20 cellular contexts compared by ENCODE assay signal in genomic region chr6:21159465-21159864, GRCh38.
A peak's percentile ranks its signal among the peaks of the same experiment; 100 is the strongest.
DNase-seq lines count a peak whose midpoint lies in the region; ATAC-seq and TF ChIP-seq lines count a peak whose summit lies in the region.
"Had no signal": no experiment of that assay in that cellular context is flagged by ENCODE, and none has a peak within 500 bp of the region (broad histone marks: within the 10 kb centered on the region; RNA-seq: fewer than 3 reads in every experiment).

No MANE protein-coding gene starts in this region.

- DNase-seq in hippocampal formation (lab: John Stamatoyannopoulos, UW) (no peak), NCI-H2081 treated with DMSO at 0.1 percent for 48 hours (lab: John Stamatoyannopoulos, UW) (no peak)
- DNase-seq in activated CD4-positive, alpha-beta T cell treated with anti-CD3 and anti-CD28 coated beads for 36 hours = no peak
- DNase-seq: gastrocnemius medialis; Kasumi-1; lower lobe of right lung; midbrain; naive B cell; NCI-H1417 treated with DMSO at 0.1 percent for 48 hours; NCI-H345; posterior cingulate gyrus; SHP77 treated with DMSO at 0.1 percent for 48 hours; stimulated activated naive CD4-positive, alpha-beta T cell treated with Interleukin-2 at 50 U/mL for 16 hours; testis had no signal

- intact Hi-C loops in activated CD4-positive, alpha-beta T cell treated with anti-CD3 and anti-CD28 coated beads for 36 hours (cut with DNase I, micrococcal nuclease) = no loop called here

- POLR2A ChIA-PET in activated CD4-positive, alpha-beta T cell treated with anti-CD3 and anti-CD28 coated beads for 36 hours (lab: Charles Lee) = no interaction called here

- CTCF ChIA-PET in activated CD4-positive, alpha-beta T cell treated with anti-CD3 and anti-CD28 coated beads for 36 hours (lab: Charles Lee) = interaction anchor here (1.0 kb wide), 1 partner anchor 12 kb away, joined by 3 read pairs; no protein-coding TSS in a partner anchor

- peaks cover 66% of the 10 kb centered on the region for H3K4me1 Mint-ChIP-seq in brain
- H3K4me1 Mint-ChIP-seq in activated CD4-positive, alpha-beta T cell treated with anti-CD3 and anti-CD28 coated beads for 36 hours = peaks cover 21% of the 10 kb centered on the region

- H3K9me3 Mint-ChIP-seq in brain = peaks cover 0 to 5% (median 0%) of the 10 kb centered on the region in 5 experiments
- H3K9me3 Mint-ChIP-seq in activated CD4-positive, alpha-beta T cell treated with anti-CD3 and anti-CD28 coated beads for 36 hours (ENCODE audit: low read depth) = no peaks in the 10 kb centered on the region
- H3K9me3 Mint-ChIP-seq: activated naive CD4-positive, alpha-beta T cell treated with anti-CD3 and anti-CD28 coated beads, Interleukin-2, amount 50 U/mL, for 24 hours; naive B cell had no signal

- ATAC-seq in GM18861 (IDR thresholded peaks at IDR 0.05; ENCODE audit: unreplicated experiment) (peak; percentile 31), GM19452 (IDR thresholded peaks at IDR 0.05; ENCODE audit: unreplicated experiment) (peak; percentile 36), HG02970 (IDR thresholded peaks at IDR 0.05; ENCODE audit: low FRiP score, unreplicated experiment) (peak; percentile 27), GM21367 (IDR thresholded peaks at IDR 0.05; ENCODE audit: unreplicated experiment) (no peak)
- ATAC-seq in activated CD4-positive, alpha-beta T cell treated with anti-CD3 and anti-CD28 coated beads for 36 hours = no peak
- ATAC-seq: gastrocnemius medialis, lower lobe of right lung had no signal

- no peak for TF ChIP-seq CTCF in brain (conservative IDR thresholded peaks at IDR 0.05)

- H3K27me3 Mint-ChIP-seq in brain = no peaks in the 10 kb centered on the region
- H3K27me3 Mint-ChIP-seq in activated CD4-positive, alpha-beta T cell treated with anti-CD3 and anti-CD28 coated beads for 36 hours = no peaks in the 10 kb centered on the region
- H3K27me3 Mint-ChIP-seq: activated naive CD4-positive, alpha-beta T cell treated with anti-CD3 and anti-CD28 coated beads, Interleukin-2, amount 50 U/mL, for 24 hours; naive B cell had no signal

- no peak overlapping the region for H3K4me3 Mint-ChIP-seq in brain
- no peak overlapping the region for H3K4me3 Mint-ChIP-seq in activated CD4-positive, alpha-beta T cell treated with anti-CD3 and anti-CD28 coated beads for 36 hours
- H3K4me3 Mint-ChIP-seq: activated naive CD4-positive, alpha-beta T cell treated with anti-CD3 and anti-CD28 coated beads, Interleukin-2, amount 50 U/mL, for 24 hours; naive B cell had no signal

- peaks cover 1% of the 10 kb centered on the region for H3K36me3 Mint-ChIP-seq in brain
- peaks cover 3% of the 10 kb centered on the region for H3K36me3 Mint-ChIP-seq in activated CD4-positive, alpha-beta T cell treated with anti-CD3 and anti-CD28 coated beads for 36 hours (ENCODE audit: low read depth)

- H3K27ac Mint-ChIP-seq in brain = peak overlapping the region in 3 of 5 experiments; percentile 46 to 84 (median 51)
- H3K27ac Mint-ChIP-seq in activated CD4-positive, alpha-beta T cell treated with anti-CD3 and anti-CD28 coated beads for 36 hours = no peak overlapping the region
- H3K27ac Mint-ChIP-seq: activated naive CD4-positive, alpha-beta T cell treated with anti-CD3 and anti-CD28 coated beads, Interleukin-2, amount 50 U/mL, for 24 hours; naive B cell had no signal

Comparison
In these comparisons a context has a peak if more than half of its experiments do, and no peak if none do; other contexts are left out.
1. ATAC-seq: peak in GM18861 (single experiment), GM19452 (single experiment) and HG02970 (single experiment); none in GM21367 (single experiment) and activated CD4-positive, alpha-beta T cell treated with anti-CD3 and anti-CD28 coated beads for 36 hours (single experiment).